ENCODE assay signal across 5 cellular contexts in the genomic region with DNA sequence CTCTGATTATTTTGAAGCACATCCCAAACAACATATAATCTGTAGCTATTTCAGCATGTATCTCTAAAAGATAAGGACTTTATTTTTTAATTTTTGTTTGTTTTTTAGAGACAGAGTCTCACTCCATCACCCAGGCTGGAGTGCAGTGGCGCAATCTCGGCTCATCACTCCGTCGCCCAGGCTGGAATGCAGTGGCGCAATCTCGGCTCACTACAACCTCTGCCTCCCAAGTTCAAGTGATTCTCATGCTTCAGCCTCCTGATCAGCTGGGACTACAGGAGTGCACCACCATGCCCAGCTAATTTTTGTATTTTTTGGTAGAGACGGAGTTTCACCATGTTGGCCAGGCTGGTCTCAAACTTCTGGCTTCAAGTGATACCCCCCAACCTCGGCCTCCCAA. TPM values are rescaled to one million over a fixed set of nuclear protein-coding genes. Genes with fewer than 3 reads are reported as not detected.
"Had no signal": no experiment of that assay in that cellular context is flagged by ENCODE, and none has a peak within 500 bp of the region (broad histone marks: within the 10 kb centered on the region; RNA-seq: fewer than 3 reads in every experiment).

No MANE protein-coding gene starts in this region.

RNA-seq across cellular contexts. Expression of a gene that starts 11.6 kb away (rescaled TPM):
- total RNA-seq: activated naive CD8-positive, alpha-beta T cell treated with anti-CD3 and anti-CD28 coated beads for 36 hours; ascending aorta; breast epithelium; LHCN-M2; Right ventricle myocardium superior had no signal
